In genomic region chr17:45038771-45039634, GRCh38 we compare ENCODE assay signal across 16 cellular contexts. TPM values are rescaled to one million over a fixed set of nuclear protein-coding genes. Genes with fewer than 3 reads are reported as not detected.
DNase-seq lines count a peak whose midpoint lies in the region; ATAC-seq and TF ChIP-seq lines count a peak whose summit lies in the region.
"Had no signal": no experiment of that assay in that cellular context is flagged by ENCODE, and none has a peak within 500 bp of the region (broad histone marks: within the 10 kb centered on the region; RNA-seq: fewer than 3 reads in every experiment).

No MANE protein-coding gene starts in this region.

- H3K4me1 ChIP-seq in A673 (ENCODE audit: insufficient read depth, low read length, poor library complexity, severe bottlenecking), result no peaks in the 10 kb centered on the region

- H3K36me3 ChIP-seq in A673 (ENCODE audit: insufficient read depth, low read length, poor library complexity, severe bottlenecking), result peaks cover 2% of the 10 kb centered on the region

- POLR2A ChIA-PET in A673 (lab: Charles Lee; ENCODE audit: low non-redundant PET), result interaction anchor here (0.5 kb wide), 1 partner anchor 237 kb away, joined by 7 read pairs; no protein-coding TSS in a partner anchor
- POLR2A ChIA-PET in HEK293T (lab: Yijun Ruan, JAX), result interaction anchor here (1.5 to 2.1 kb wide), 2 partner anchors 11 to 22 kb away, joined by 6 to 9 read pairs; partner anchors contain the start of gene NMT1

- H3K27me3 ChIP-seq in A673 (replicated peaks; ENCODE audit: insufficient read depth, low read depth, low read length, poor library complexity), result no peaks in the 10 kb centered on the region
- H3K27me3 ChIP-seq: heart right ventricle, Peyer's patch had no signal

- H3K9me3 ChIP-seq in A673 (ENCODE audit: low read depth, low read length, poor library complexity, severe bottlenecking), result no peaks in the 10 kb centered on the region
- H3K9me3 ChIP-seq: heart right ventricle, Peyer's patch had no signal

- H3K27me3 Mint-ChIP-seq in nephron progenitor cell (ENCODE audit: low read depth, poor library complexity), result peaks cover 4% of the 10 kb centered on the region

- peaks cover 85% of the 10 kb centered on the region for H3K4me1 Mint-ChIP-seq in nephron progenitor cell

- no TSS peak for BruUV-seq in A673 (replicated peaks; lab: Mats Ljungman, UMichigan)

- TF ChIP-seq CTCF in A673 (conservative IDR thresholded peaks at IDR 0.05; ENCODE audit: low read depth, low read length), result no peak
- TF ChIP-seq CTCF in nephron progenitor cell (IDR thresholded peaks at IDR 0.05), result no peak

- CTCF ChIA-PET in A673 (lab: Charles Lee) (no interaction called here), HEK293T (lab: Yijun Ruan, JAX) (interaction anchor here (1.2 to 1.4 kb wide), 2 partner anchors 12 to 60 kb away, joined by 3 to 4 read pairs; no protein-coding TSS in a partner anchor)

- no peak overlapping the region for H3K4me3 Mint-ChIP-seq in nephron progenitor cell

- H3K36me3 Mint-ChIP-seq in nephron progenitor cell (ENCODE audit: low read depth), result peaks cover 15% of the 10 kb centered on the region

- peak overlapping the region; percentile 68 for H3K27ac Mint-ChIP-seq in nephron progenitor cell

- H3K4me3 ChIP-seq in A673 (ENCODE audit: low read depth, low read length, poor library complexity, severe bottlenecking), result no peak overlapping the region
- H3K4me3 ChIP-seq: GM23248, heart right ventricle, lung, Peyer's patch had no signal

- H3K27ac ChIP-seq in A673 (ENCODE audit: low read depth, low read length, poor library complexity, severe bottlenecking), result peak overlapping the region; percentile 23
- peak overlapping the region; percentile 42 for H3K27ac ChIP-seq in epithelial cell of prostate
- H3K27ac ChIP-seq: GM23248, HL-60 had no signal

- intact Hi-C loops in A673 (cut with micrococcal nuclease; ENCODE audit: unreplicated experiment), result no loop called here

- no peaks in the 10 kb centered on the region for H3K9me3 Mint-ChIP-seq in nephron progenitor cell

- DNase-seq in A673 (ENCODE audit: low spot score), result no peak
- peak; percentile 86 for DNase-seq in LHCN-M2 (ENCODE audit: low read depth)
- DNase-seq in epithelial cell of prostate (ENCODE audit: low read depth, low spot score), result no peak
- no peak for DNase-seq in nephron progenitor cell
- no peak for DNase-seq in NCI-H2227 (lab: John Stamatoyannopoulos, UW; ENCODE audit: unreplicated experiment)
- no peak for DNase-seq in NCI-H2029 (lab: John Stamatoyannopoulos, UW)
- no peak for DNase-seq in HEK293T (ENCODE audit: extremely low spot score)
- DNase-seq: DND-41; GM23248; heart right ventricle; NCI-H226; Peyer's patch; stimulated activated CD4-positive, alpha-beta T cell treated with anti-CD3 and anti-CD28 coated beads, Interleukin-1b, Interleukin-23, amount 100 ng/mL, for 48 hours had no signal

- ATAC-seq in HG03432 (IDR thresholded peaks at IDR 0.05; ENCODE audit: unreplicated experiment), result no peak

TF ChIP-seq in HEK293T, 16 proteins besides CTCF, POLR2A, EP300 and RAD21:
- TF ChIP-seq ELF4 (IDR thresholded peaks at IDR 0.05) (no peak), HDGF (IDR thresholded peaks at IDR 0.05; ENCODE audit: borderline replicate concordance) (no peak), FOXA1 (IDR thresholded peaks at IDR 0.05) (no peak), ARNT (IDR thresholded peaks at IDR 0.05) (no peak), TARDBP (IDR thresholded peaks at IDR 0.05) (no peak), PKNOX1 (IDR thresholded peaks at IDR 0.05) (no peak), NFRKB (IDR thresholded peaks at IDR 0.05) (no peak), FOXK2 (IDR thresholded peaks at IDR 0.05) (no peak), LEF1 (IDR thresholded peaks at IDR 0.05; ENCODE audit: borderline replicate concordance) (no peak), SUZ12 (IDR thresholded peaks at IDR 0.05) (no peak), FOXM1 (IDR thresholded peaks at IDR 0.05; ENCODE audit: borderline replicate concordance) (no peak), ZNF384 (IDR thresholded peaks at IDR 0.05) (no peak), L3MBTL2 (conservative IDR thresholded peaks at IDR 0.05) (no peak), BHLHE40 (IDR thresholded peaks at IDR 0.05; ENCODE audit: borderline replicate concordance) (no peak), CTBP1 (IDR thresholded peaks at IDR 0.05; ENCODE audit: borderline replicate concordance) (no peak), SP1 (IDR thresholded peaks at IDR 0.05) (no peak)

RNA-seq across cellular contexts. Expression of gene DCAKD, which starts 12.4 kb away (rescaled TPM):
- total RNA-seq in A673 (2021) (19.1 and 21.8 TPM in 2 replicates), LHCN-M2 (2014; rRNA removed) (72.7 and 87.9 TPM in 2 replicates)
- polyA plus RNA-seq in LHCN-M2 (2012), result 37.9 TPM

RNA-seq across cellular contexts. Expression of gene NMT1, which starts 22.1 kb away (rescaled TPM):
- total RNA-seq in A673 (2021) (108 and 118 TPM in 2 replicates), LHCN-M2 (2014; rRNA removed) (80.8 and 89.8 TPM in 2 replicates)
- 75.6 TPM for polyA plus RNA-seq in LHCN-M2 (2012)
